ENCODE assay signal across 9 cellular contexts in genomic region chr22:48089601-48090331, GRCh38.
A peak's percentile ranks its signal among the peaks of the same experiment; 100 is the strongest.
DNase-seq lines count a peak whose midpoint lies in the region; ATAC-seq, FAIRE-seq and TF ChIP-seq lines count a peak whose summit lies in the region.
"Had no signal": no experiment of that assay in that cellular context is flagged by ENCODE, and none has a peak within 500 bp of the region (broad histone marks: within the 10 kb centered on the region; RNA-seq: fewer than 3 reads in every experiment).

No MANE protein-coding gene starts in this region.

- no peak overlapping the region for H3K27ac Mint-ChIP-seq in activated B cell treated with CpG ODN at 0.5 μM for 24 hours
- H3K27ac Mint-ChIP-seq in activated CD4-positive, alpha-beta memory T cell treated with anti-CD3 and anti-CD28 coated beads, Interleukin-2, amount 10 ng/mL, durations not matched to agents 7 days and 5 days: no peak overlapping the region
- H3K27ac Mint-ChIP-seq: T-helper 1 cell treated with Interleukin-12 subunit alpha and Interleukin-12 subunit beta and Interleukin-4 antibody, amounts not matched to agents 30 μg/mL and 1 μg/mL, for 36 hours had no signal

- no peaks in the 10 kb centered on the region for H3K9me3 ChIP-seq in keratinocyte (ENCODE audit: control insufficient read depth, low read depth, low read length)

- H2AFZ ChIP-seq in keratinocyte (ENCODE audit: control insufficient read depth, low read length): no peak overlapping the region

- TF ChIP-seq POLR2A in GM12892 (IDR thresholded peaks at IDR 0.05; ENCODE audit: low read depth, low read length): no peak

- H3K9me3 Mint-ChIP-seq in activated B cell treated with CpG ODN at 0.5 μM for 24 hours: no peaks in the 10 kb centered on the region
- no peaks in the 10 kb centered on the region for H3K9me3 Mint-ChIP-seq in activated CD4-positive, alpha-beta memory T cell treated with anti-CD3 and anti-CD28 coated beads, Interleukin-2, amount 10 ng/mL, durations not matched to agents 7 days and 5 days
- H3K9me3 Mint-ChIP-seq: T-helper 1 cell treated with Interleukin-12 subunit alpha and Interleukin-12 subunit beta and Interleukin-4 antibody, amounts not matched to agents 30 μg/mL and 1 μg/mL, for 36 hours had no signal

- H3K9ac ChIP-seq in keratinocyte (ENCODE audit: control insufficient read depth, extremely low read depth, insufficient read depth, low read length): no peak overlapping the region

- no peaks in the 10 kb centered on the region for H3K27me3 ChIP-seq in keratinocyte (ENCODE audit: control insufficient read depth, extremely low read depth, insufficient read depth, low read length)

- no peaks in the 10 kb centered on the region for H4K20me1 ChIP-seq in keratinocyte (ENCODE audit: control insufficient read depth, extremely low read depth, insufficient read depth, low read length)

- DNase-seq in HTR-8/SVneo (ENCODE audit: insufficient read length, low spot score): peak; percentile 6
- DNase-seq in activated B cell treated with CpG ODN at 0.5 μM for 24 hours: peak; percentile 13
- DNase-seq in keratinocyte (ENCODE audit: low read depth, low spot score): no peak
- DNase-seq in stromal cell of bone marrow (ENCODE audit: low read depth): peak; percentile 25
- no peak for DNase-seq in activated CD4-positive, alpha-beta memory T cell treated with anti-CD3 and anti-CD28 coated beads, Interleukin-2, amount 10 ng/mL, durations not matched to agents 7 days and 5 days
- DNase-seq in GM12892 (ENCODE audit: insufficient read length): no peak
- DNase-seq in GF-D8 (lab: John Stamatoyannopoulos, UW): no peak

- H3K4me3 ChIP-seq in keratinocyte (ENCODE audit: control insufficient read depth in 2 of 3, extremely low read depth in 1 of 3, insufficient read depth in 2 of 3, low read depth in 1 of 3, low read length in 3 of 3): no peak overlapping the region

- no peaks in the 10 kb centered on the region for H3K79me2 ChIP-seq in keratinocyte (ENCODE audit: control insufficient read depth, insufficient read depth, low read length)

- no peaks in the 10 kb centered on the region for H3K36me3 Mint-ChIP-seq in activated B cell treated with CpG ODN at 0.5 μM for 24 hours (ENCODE audit: low read depth)
- H3K36me3 Mint-ChIP-seq in activated CD4-positive, alpha-beta memory T cell treated with anti-CD3 and anti-CD28 coated beads, Interleukin-2, amount 10 ng/mL, durations not matched to agents 7 days and 5 days (ENCODE audit: low read depth): no peaks in the 10 kb centered on the region

- TF ChIP-seq CTCF in activated B cell treated with CpG ODN at 0.5 μM for 24 hours (IDR thresholded peaks at IDR 0.05): no peak
- TF ChIP-seq CTCF in keratinocyte (optimal IDR thresholded peaks at IDR 0.05 in 1 of 3, IDR thresholded peaks at IDR 0.05 in 1 of 3, conservative IDR thresholded peaks at IDR 0.05 in 1 of 3; ENCODE audit: extremely low read depth in 1 of 3, insufficient read depth in 2 of 3, low read length in 3 of 3): no peak

- dilution Hi-C loops in keratinocyte (cut with MboI; ENCODE audit: extremely low pct_ligation_motif_present, low sequenced_read_pairs): no loop called here

- no peaks in the 10 kb centered on the region for H3K27me3 Mint-ChIP-seq in activated B cell treated with CpG ODN at 0.5 μM for 24 hours
- peaks cover 19% of the 10 kb centered on the region for H3K27me3 Mint-ChIP-seq in activated CD4-positive, alpha-beta memory T cell treated with anti-CD3 and anti-CD28 coated beads, Interleukin-2, amount 10 ng/mL, durations not matched to agents 7 days and 5 days

- ATAC-seq in activated B cell treated with CpG ODN at 0.5 μM for 24 hours (ENCODE audit: low read depth): peak; percentile 49
- no peak for ATAC-seq in GM21528 (IDR thresholded peaks at IDR 0.05; ENCODE audit: low FRiP score, unreplicated experiment)

- FAIRE-seq in HTR-8/SVneo (lab: Jason Lieb, UNC): no peak
- FAIRE-seq in keratinocyte (lab: Jason Lieb, UNC): no peak
- FAIRE-seq in GM12892 (lab: Jason Lieb, UNC): no peak

- peak overlapping the region; percentile 28 for H3K4me3 Mint-ChIP-seq in activated B cell treated with CpG ODN at 0.5 μM for 24 hours
- no peak overlapping the region for H3K4me3 Mint-ChIP-seq in activated CD4-positive, alpha-beta memory T cell treated with anti-CD3 and anti-CD28 coated beads, Interleukin-2, amount 10 ng/mL, durations not matched to agents 7 days and 5 days
- H3K4me3 Mint-ChIP-seq: T-helper 1 cell treated with Interleukin-12 subunit alpha and Interleukin-12 subunit beta and Interleukin-4 antibody, amounts not matched to agents 30 μg/mL and 1 μg/mL, for 36 hours had no signal

- POLR2A ChIA-PET in activated B cell treated with CpG ODN at 0.5 μM for 24 hours (lab: Charles Lee): no interaction called here
- POLR2A ChIA-PET in activated CD4-positive, alpha-beta memory T cell treated with anti-CD3 and anti-CD28 coated beads, Interleukin-2, amount 10 ng/mL, durations not matched to agents 7 days and 5 days (lab: Charles Lee): no interaction called here

- H3K4me2 ChIP-seq in keratinocyte (ENCODE audit: control insufficient read depth, extremely low read depth, insufficient read depth, low read depth, low read length): peak overlapping the region; percentile 12

- H3K36me3 ChIP-seq in keratinocyte (ENCODE audit: control insufficient read depth in 2 of 2, extremely low read depth in 1 of 2, insufficient read depth in 2 of 2, low read length in 2 of 2): no peaks in the 10 kb centered on the region

- CTCF ChIA-PET in activated B cell treated with CpG ODN at 0.5 μM for 24 hours (lab: Charles Lee): no interaction called here
- CTCF ChIA-PET in activated CD4-positive, alpha-beta memory T cell treated with anti-CD3 and anti-CD28 coated beads, Interleukin-2, amount 10 ng/mL, durations not matched to agents 7 days and 5 days (lab: Charles Lee): no interaction called here

- H3K27ac ChIP-seq in keratinocyte (ENCODE audit: control insufficient read depth, insufficient read depth, low read length): no peak overlapping the region

- peaks cover 51% of the 10 kb centered on the region for H3K4me1 Mint-ChIP-seq in activated B cell treated with CpG ODN at 0.5 μM for 24 hours
- H3K4me1 Mint-ChIP-seq in activated CD4-positive, alpha-beta memory T cell treated with anti-CD3 and anti-CD28 coated beads, Interleukin-2, amount 10 ng/mL, durations not matched to agents 7 days and 5 days: peaks cover 2% of the 10 kb centered on the region

- H3K4me1 ChIP-seq in keratinocyte (ENCODE audit: control insufficient read depth, extremely low read depth, insufficient read depth, low read length): no peaks in the 10 kb centered on the region

- H3K9me1 ChIP-seq in keratinocyte (ENCODE audit: control insufficient read depth, extremely low read depth, insufficient read depth, low read length): no peaks in the 10 kb centered on the region

- intact Hi-C loops in activated B cell treated with CpG ODN at 0.5 μM for 24 hours (cut with micrococcal nuclease): no loop called here

Comparison
In these comparisons a context has a peak if more than half of its experiments do, and no peak if none do; other contexts are left out.
1. DNase-seq: peak in HTR-8/SVneo (single experiment), activated B cell treated with CpG ODN at 0.5 μM for 24 hours (single experiment) and stromal cell of bone marrow (single experiment); none in keratinocyte (single experiment), activated CD4-positive, alpha-beta memory T cell treated with anti-CD3 and anti-CD28 coated beads, Interleukin-2, amount 10 ng/mL, durations not matched to agents 7 days and 5 days (single experiment), GM12892 (single experiment) and GF-D8 (single experiment).